Comparison of ENCODE assay signal across 8 cellular contexts in genomic region chrX:151396042-151396826, GRCh38. TPM values are rescaled to one million over a fixed set of nuclear protein-coding genes. Genes with fewer than 3 reads are reported as not detected.
DNase-seq lines count a peak whose midpoint lies in the region; ATAC-seq and TF ChIP-seq lines count a peak whose summit lies in the region.

No MANE protein-coding gene starts in this region.

- TF ChIP-seq CTCF in KMS-11 (conservative IDR thresholded peaks at IDR 0.05; ENCODE audit: low read depth, low read length) (no peak), breast epithelium (IDR thresholded peaks at IDR 0.05) (no peak), kidney epithelial cell (IDR thresholded peaks at IDR 0.05; ENCODE audit: insufficient read depth, low read length, poor library complexity, severe bottlenecking) (no peak)

- no peaks in the 10 kb centered on the region for H3K27me3 ChIP-seq in KMS-11 (ENCODE audit: insufficient read depth, low read depth)
- H3K27me3 ChIP-seq in breast epithelium: no peaks in the 10 kb centered on the region
- H3K27me3 ChIP-seq in kidney epithelial cell (ENCODE audit: control insufficient read depth, insufficient read depth, low read length): no peaks in the 10 kb centered on the region

- H3K4me3 Mint-ChIP-seq in T-helper 17 cell: peak overlapping the region; percentile 87

- peaks cover 41% of the 10 kb centered on the region for H3K79me2 ChIP-seq in KMS-11 (ENCODE audit: insufficient read depth, low read depth)

- peaks cover 31% of the 10 kb centered on the region for H3K4me1 Mint-ChIP-seq in T-helper 17 cell

- no peaks in the 10 kb centered on the region for H3K36me3 ChIP-seq in KMS-11 (ENCODE audit: insufficient read depth)
- no peaks in the 10 kb centered on the region for H3K36me3 ChIP-seq in breast epithelium
- no peaks in the 10 kb centered on the region for H3K36me3 ChIP-seq in kidney epithelial cell (ENCODE audit: control insufficient read depth, insufficient read depth, low read length)

- peaks cover 27% of the 10 kb centered on the region for H3K4me1 ChIP-seq in KMS-11 (ENCODE audit: low read depth, poor library complexity, severe bottlenecking)
- H3K4me1 ChIP-seq in breast epithelium: no peaks in the 10 kb centered on the region

- H3K4me3 ChIP-seq in KMS-11 (IDR thresholded peaks at IDR 0.05; ENCODE audit: insufficient read depth, low read depth, low read length) (no peak overlapping the region), breast epithelium (peak overlapping the region; percentile 69 to 72 (median 72)), kidney epithelial cell (ENCODE audit: low read depth, low read length) (peak overlapping the region; percentile 49)

- no peak for TF ChIP-seq POLR2A in breast epithelium (IDR thresholded peaks at IDR 0.05)

- H2AFZ ChIP-seq in KMS-11 (ENCODE audit: low read depth): peak overlapping the region; percentile 88

- intact Hi-C loops in breast epithelium (cut with DNase I; ENCODE audit: low total_unique reads): no loop called here

- ATAC-seq in GM21576 (IDR thresholded peaks at IDR 0.05; ENCODE audit: unreplicated experiment) (peak; percentile 28), T-helper 17 cell (peak; percentile 18)

- H3K9me3 ChIP-seq in T-helper 17 cell (ENCODE audit: control insufficient read depth, low read length, poor library complexity, severe bottlenecking) (no peaks in the 10 kb centered on the region), breast epithelium (no peaks in the 10 kb centered on the region)

- DNase-seq in Daoy (ENCODE audit: low read depth): peak; percentile 29
- DNase-seq in T-helper 17 cell: peak in 1 of 3 donors; percentile 7
- DNase-seq in breast epithelium (ENCODE audit: low spot score in 2 of 2): peak; percentile 19 to 48
- peak; percentile 28 for DNase-seq in kidney epithelial cell (ENCODE audit: low read depth)
- DNase-seq in stimulated activated CD4-positive, alpha-beta T cell treated with anti-CD3 and anti-CD28 coated beads, Interleukin-2, amount 100 ng/mL, for 24 hours: peak; percentile 36 to 51
- no peak for DNase-seq in GDM1 (lab: John Stamatoyannopoulos, UW)

- H3K27me3 Mint-ChIP-seq in T-helper 17 cell: no peaks in the 10 kb centered on the region

- peak overlapping the region; percentile 92 for H3K9ac ChIP-seq in KMS-11

- peak overlapping the region; percentile 93 for H3K27ac Mint-ChIP-seq in T-helper 17 cell

- peak overlapping the region; percentile 48 for H3K4me2 ChIP-seq in KMS-11

- no peaks in the 10 kb centered on the region for H3K36me3 Mint-ChIP-seq in T-helper 17 cell (ENCODE audit: low read depth)

- H3K27ac ChIP-seq in KMS-11 (peak overlapping the region; percentile 90), breast epithelium (peak overlapping the region; percentile 91 to 99)

- H4K20me1 ChIP-seq in KMS-11 (ENCODE audit: insufficient read depth): no peaks in the 10 kb centered on the region

RNA-seq across cellular contexts. Expression of gene VMA21, which starts 0.8 kb away (rescaled TPM):
- 66.3 and 68.9 TPM in 2 replicates for total RNA-seq in Daoy (2014; rRNA removed; shearing (Covaris generic))
- total RNA-seq in T-helper 17 cell (10 to 100 TPM; 22.7 to 22.9 TPM), breast epithelium (10 to 100 TPM; 28.6 to 45.5 (median 32.8) TPM), kidney epithelial cell (55.7 and 62.7 TPM in 2 replicates)
